ENCODE assay signal across 17 cellular contexts in the genomic region with DNA sequence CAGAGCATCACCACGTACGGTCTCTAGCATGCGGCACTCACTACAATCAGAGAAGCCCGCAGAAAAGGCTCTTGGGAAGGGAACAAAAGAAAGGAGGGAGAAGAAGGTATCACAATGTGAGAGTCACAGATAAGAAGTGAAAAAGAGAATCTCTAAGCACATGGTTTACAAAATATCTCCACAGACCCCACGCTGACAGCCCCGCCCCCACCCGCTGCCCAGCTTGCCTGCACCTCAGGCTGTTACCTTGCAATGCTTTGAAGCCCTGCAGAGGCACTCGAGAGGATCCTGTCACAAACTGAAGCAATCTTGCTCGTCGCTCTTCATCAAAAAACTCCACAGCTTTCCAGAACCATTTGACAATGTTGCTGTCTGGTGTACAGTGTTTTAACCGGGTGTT.
"Had no signal": no experiment of that assay in that cellular context is flagged by ENCODE, and none has a peak within 500 bp of the region (broad histone marks: within the 10 kb centered on the region; RNA-seq: fewer than 3 reads in every experiment).

No MANE protein-coding gene starts in this region.

- H3K27ac ChIP-seq: ascending aorta, epithelial cell of prostate, gastrocnemius medialis, lower lobe of right lung, right lobe of liver, transverse colon, VCaP had no signal

- H3K27me3 ChIP-seq: ascending aorta, gastrocnemius medialis, right lobe of liver, transverse colon had no signal

- H3K4me1 Mint-ChIP-seq: activated CD4-positive, alpha-beta memory T cell treated with anti-CD3 and anti-CD28 coated beads, Interleukin-2, amount 10 ng/mL, durations not matched to agents 7 days and 5 days; activated CD4-positive, alpha-beta T cell treated with anti-CD3 and anti-CD28 coated beads for 36 hours; activated naive CD8-positive, alpha-beta T cell treated with anti-CD3 and anti-CD28 coated beads, Interleukin-2, amount 10 ng/mL, durations not matched to agents 7 days and 5 days; naive thymus-derived CD4-positive, alpha-beta T cell; stimulated activated naive B cell treated with anti-CD40 and anti-IgM and Interleukin-4, amounts not matched to agents 10 μg/mL and 1 μg/mL and 100 μg/mL, for 72 hours had no signal

- ATAC-seq: activated CD4-positive, alpha-beta T cell treated with anti-CD3 and anti-CD28 coated beads for 36 hours; gastrocnemius medialis; lower lobe of right lung; naive thymus-derived CD4-positive, alpha-beta T cell; right lobe of liver; stimulated activated naive B cell treated with anti-CD40 and anti-IgM and Interleukin-4, amounts not matched to agents 10 μg/mL and 1 μg/mL and 100 μg/mL, for 72 hours had no signal

- H3K27ac Mint-ChIP-seq: activated CD4-positive, alpha-beta memory T cell treated with anti-CD3 and anti-CD28 coated beads, Interleukin-2, amount 10 ng/mL, durations not matched to agents 7 days and 5 days; activated CD4-positive, alpha-beta T cell treated with anti-CD3 and anti-CD28 coated beads for 36 hours; activated naive CD8-positive, alpha-beta T cell treated with anti-CD3 and anti-CD28 coated beads, Interleukin-2, amount 10 ng/mL, durations not matched to agents 7 days and 5 days; progenitor cell of endocrine pancreas; stimulated activated naive B cell treated with anti-CD40 and anti-IgM and Interleukin-4, amounts not matched to agents 10 μg/mL and 1 μg/mL and 100 μg/mL, for 72 hours had no signal

- H3K4me1 ChIP-seq: ascending aorta, gastrocnemius medialis, lower lobe of right lung, right lobe of liver, transverse colon had no signal

- DNase-seq: activated CD4-positive, alpha-beta memory T cell treated with anti-CD3 and anti-CD28 coated beads, Interleukin-2, amount 10 ng/mL, durations not matched to agents 7 days and 5 days; activated CD4-positive, alpha-beta T cell treated with anti-CD3 and anti-CD28 coated beads for 36 hours; activated CD8-positive, alpha-beta memory T cell treated with anti-CD3 and anti-CD28 coated beads, Interleukin-2, amount 50 U/mL, for 48 hours; activated naive CD8-positive, alpha-beta T cell treated with anti-CD3 and anti-CD28 coated beads, Interleukin-2, amount 10 ng/mL, durations not matched to agents 7 days and 5 days; cortex of kidney; effector memory CD4-positive, alpha-beta T cell; gastrocnemius medialis; lower lobe of right lung; naive thymus-derived CD4-positive, alpha-beta T cell; right lobe of liver; stimulated activated CD4-positive, alpha-beta T cell treated with anti-CD3 and anti-CD28 coated beads, Interleukin-1b, Interleukin-23, amount 100 ng/mL, for 48 hours; stimulated activated naive B cell treated with anti-CD40 and anti-IgM and Interleukin-4, amounts not matched to agents 10 μg/mL and 1 μg/mL and 100 μg/mL, for 72 hours; transverse colon had no signal

- H3K9me3 Mint-ChIP-seq: activated CD4-positive, alpha-beta memory T cell treated with anti-CD3 and anti-CD28 coated beads, Interleukin-2, amount 10 ng/mL, durations not matched to agents 7 days and 5 days; activated naive CD8-positive, alpha-beta T cell treated with anti-CD3 and anti-CD28 coated beads, Interleukin-2, amount 10 ng/mL, durations not matched to agents 7 days and 5 days; naive thymus-derived CD4-positive, alpha-beta T cell; stimulated activated naive B cell treated with anti-CD40 and anti-IgM and Interleukin-4, amounts not matched to agents 10 μg/mL and 1 μg/mL and 100 μg/mL, for 72 hours had no signal

- H3K9me3 ChIP-seq: ascending aorta, gastrocnemius medialis, lower lobe of right lung, right lobe of liver, transverse colon had no signal

- H3K27me3 Mint-ChIP-seq: activated CD4-positive, alpha-beta memory T cell treated with anti-CD3 and anti-CD28 coated beads, Interleukin-2, amount 10 ng/mL, durations not matched to agents 7 days and 5 days; activated CD4-positive, alpha-beta T cell treated with anti-CD3 and anti-CD28 coated beads for 36 hours; activated naive CD8-positive, alpha-beta T cell treated with anti-CD3 and anti-CD28 coated beads, Interleukin-2, amount 10 ng/mL, durations not matched to agents 7 days and 5 days; naive thymus-derived CD4-positive, alpha-beta T cell; progenitor cell of endocrine pancreas; stimulated activated naive B cell treated with anti-CD40 and anti-IgM and Interleukin-4, amounts not matched to agents 10 μg/mL and 1 μg/mL and 100 μg/mL, for 72 hours had no signal

- H3K4me3 ChIP-seq: ascending aorta, gastrocnemius medialis, lower lobe of right lung, right lobe of liver, transverse colon had no signal

- H3K4me3 Mint-ChIP-seq: activated CD4-positive, alpha-beta memory T cell treated with anti-CD3 and anti-CD28 coated beads, Interleukin-2, amount 10 ng/mL, durations not matched to agents 7 days and 5 days; activated CD4-positive, alpha-beta T cell treated with anti-CD3 and anti-CD28 coated beads for 36 hours; activated naive CD8-positive, alpha-beta T cell treated with anti-CD3 and anti-CD28 coated beads, Interleukin-2, amount 10 ng/mL, durations not matched to agents 7 days and 5 days; naive thymus-derived CD4-positive, alpha-beta T cell; stimulated activated naive B cell treated with anti-CD40 and anti-IgM and Interleukin-4, amounts not matched to agents 10 μg/mL and 1 μg/mL and 100 μg/mL, for 72 hours had no signal
